ENCODE assay signal across 1 cellular context in the genomic region with DNA sequence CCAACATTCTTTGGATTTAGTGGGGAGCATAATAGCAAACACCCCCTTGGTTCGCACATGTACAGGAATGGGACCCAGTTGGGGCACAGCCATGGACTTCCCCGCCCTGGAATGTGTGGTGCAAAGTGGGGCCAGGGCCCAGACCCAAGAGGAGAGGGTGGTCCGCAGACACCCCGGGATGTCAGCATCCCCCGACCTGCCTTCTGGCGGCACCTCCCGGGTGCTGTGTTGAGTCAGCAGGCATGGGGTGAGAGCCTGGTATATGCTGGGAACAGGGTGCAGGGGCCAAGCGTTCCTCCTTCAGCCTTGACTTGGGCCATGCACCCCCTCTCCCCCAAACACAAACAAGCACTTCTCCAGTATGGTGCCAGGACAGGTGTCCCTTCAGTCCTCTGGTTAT.
TF ChIP-seq lines count a peak whose summit lies in the region.

No MANE protein-coding gene starts in this region.

TF ChIP-seq in endothelial cell of umbilical vein, 7 proteins besides CTCF, POLR2A, EP300 and RAD21:
- TF ChIP-seq EZH2 (IDR thresholded peaks at IDR 0.05; ENCODE audit: borderline replicate concordance, low read depth, low read length, severe bottlenecking): no peak
- no peak for TF ChIP-seq FOS (IDR thresholded peaks at IDR 0.05; ENCODE audit: borderline replicate concordance, insufficient read depth, low read length)
- TF ChIP-seq GATA2 (IDR thresholded peaks at IDR 0.05; ENCODE audit: insufficient read depth, insufficient read length, low read depth, low read length): no peak
- TF ChIP-seq MYC (IDR thresholded peaks at IDR 0.05; ENCODE audit: low read depth, low read length): no peak
- TF ChIP-seq POLR2AphosphoS5 (IDR thresholded peaks at IDR 0.05; ENCODE audit: insufficient read depth, low read depth, low read length): peak; percentile 11
